In the genomic region with DNA sequence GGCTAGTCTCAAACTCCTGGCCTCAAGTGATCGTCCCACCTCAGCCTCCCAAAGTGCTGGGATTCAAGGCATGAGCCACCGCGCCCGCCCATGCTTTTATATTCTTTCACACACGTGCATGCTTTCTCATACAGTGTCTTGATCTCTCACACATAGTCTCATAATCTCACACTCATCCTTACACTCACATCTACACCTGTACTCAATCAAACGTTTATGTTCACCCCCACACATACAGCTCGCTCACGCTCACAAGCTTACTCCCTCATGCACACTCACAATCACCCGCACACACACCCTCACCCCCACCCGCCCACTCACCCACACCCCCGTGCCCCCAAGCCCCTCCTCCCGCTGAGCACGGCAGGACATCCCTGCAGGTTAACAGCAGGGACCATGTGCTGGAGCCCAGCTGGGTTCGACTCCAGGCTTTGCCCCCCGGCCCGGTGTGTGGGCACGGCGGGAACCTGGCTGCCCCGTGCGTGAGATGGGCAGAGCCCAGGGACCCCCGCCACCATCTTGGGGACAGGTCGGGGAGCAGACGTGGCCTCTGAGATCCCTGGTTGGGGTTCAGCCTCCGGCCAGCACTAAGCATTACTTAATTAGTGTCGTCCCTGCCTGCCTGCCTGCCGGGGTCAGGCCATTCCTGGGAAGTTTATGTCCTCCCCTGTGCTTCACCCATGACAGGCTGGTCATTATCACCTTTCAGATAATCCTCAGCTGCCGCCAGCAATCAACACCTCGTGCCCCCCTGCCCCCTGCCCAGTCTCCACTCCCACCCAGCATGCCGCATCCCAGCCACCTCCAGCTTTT, we compare ENCODE assay signal across 18 cellular contexts. TPM values are rescaled to one million over a fixed set of nuclear protein-coding genes. Genes with fewer than 3 reads are reported as not detected.
DNase-seq lines count a peak whose midpoint lies in the region; ATAC-seq, FAIRE-seq and TF ChIP-seq lines count a peak whose summit lies in the region.
"Had no signal": no experiment of that assay in that cellular context is flagged by ENCODE, and none has a peak within 500 bp of the region (broad histone marks: within the 10 kb centered on the region; RNA-seq: fewer than 3 reads in every experiment).

No MANE protein-coding gene starts in this region.

- DNase-seq in D341Med (ENCODE audit: low spot score) (peak; percentile 34), NCI-H146 (lab: John Stamatoyannopoulos, UW) (peak; percentile 55), Right ventricle myocardium superior (no peak), endothelial cell (ENCODE audit: low spot score) (no peak), HTR-8/SVneo (ENCODE audit: insufficient read length, low spot score) (no peak), H54 (ENCODE audit: insufficient read length, low spot score) (no peak), ecto neural progenitor cell (ENCODE audit: low spot score) (no peak)
- DNase-seq: activated CD4-positive, alpha-beta T cell treated with anti-CD3 and anti-CD28 coated beads for 48 hours; NCI-H524 treated with DMSO at 0.1 percent for 48 hours; SIG-M5; sigmoid colon had no signal

- peaks cover 19% of the 10 kb centered on the region for H3K4me1 Mint-ChIP-seq in nephron
- no peaks in the 10 kb centered on the region for H3K4me1 Mint-ChIP-seq in endothelial cell (ENCODE audit: unreplicated experiment)

- H3K4me3 Mint-ChIP-seq in nephron (peak overlapping the region in 2 of 3 experiments; percentile 3 to 6), endothelial cell (ENCODE audit: unreplicated experiment) (no peak overlapping the region)
- H3K4me3 Mint-ChIP-seq: activated naive CD8-positive, alpha-beta T cell; activated T-helper 1 cell treated with anti-CD3 and anti-CD28 coated beads, Interleukin-12 subunit alpha, Interleukin-12 subunit beta, Interleukin-2, Interleukin-4 antibody, amounts not matched to agents 30 ng/mL and 10 ng/mL and 1 ng/mL, durations not matched to agents 14 hours and 24 hours and 36 hours had no signal

- TF ChIP-seq CTCF in nephron (IDR thresholded peaks at IDR 0.05; ENCODE audit: unreplicated experiment in 3 of 3) (no peak), endothelial cell (IDR thresholded peaks at IDR 0.05; ENCODE audit: unreplicated experiment) (no peak)

- FAIRE-seq in HTR-8/SVneo (lab: Jason Lieb, UNC) (no peak), H54 (lab: Jason Lieb, UNC) (no peak)
- FAIRE-seq: astrocyte had no signal

- H3K27me3 Mint-ChIP-seq in nephron (ENCODE audit: low read depth) (peaks cover 15% of the 10 kb centered on the region), endothelial cell (ENCODE audit: unreplicated experiment) (no peaks in the 10 kb centered on the region)

- no peaks in the 10 kb centered on the region for H3K9me3 Mint-ChIP-seq in nephron
- no peaks in the 10 kb centered on the region for H3K9me3 Mint-ChIP-seq in endothelial cell (ENCODE audit: unreplicated experiment)
- H3K9me3 Mint-ChIP-seq: activated T-helper 1 cell treated with anti-CD3 and anti-CD28 coated beads, Interleukin-12 subunit alpha, Interleukin-12 subunit beta, Interleukin-2, Interleukin-4 antibody, amounts not matched to agents 30 ng/mL and 10 ng/mL and 1 ng/mL, durations not matched to agents 14 hours and 24 hours and 36 hours had no signal

- intact Hi-C loops in Right ventricle myocardium superior (cut with DNase I), result no loop called here

- no peaks in the 10 kb centered on the region for H3K36me3 Mint-ChIP-seq in nephron (ENCODE audit: low read depth)
- H3K36me3 Mint-ChIP-seq in endothelial cell (ENCODE audit: low read depth, unreplicated experiment), result no peaks in the 10 kb centered on the region
- H3K36me3 Mint-ChIP-seq: activated naive CD8-positive, alpha-beta T cell had no signal

- ATAC-seq in Right ventricle myocardium superior (ENCODE audit: poor library complexity), result peak; percentile 59

- H3K27ac Mint-ChIP-seq in nephron (peak overlapping the region; percentile 18 to 70 (median 26)), endothelial cell (ENCODE audit: unreplicated experiment) (no peak overlapping the region)
- H3K27ac Mint-ChIP-seq: activated naive CD8-positive, alpha-beta T cell; activated T-helper 1 cell treated with anti-CD3 and anti-CD28 coated beads, Interleukin-12 subunit alpha, Interleukin-12 subunit beta, Interleukin-2, Interleukin-4 antibody, amounts not matched to agents 30 ng/mL and 10 ng/mL and 1 ng/mL, durations not matched to agents 14 hours and 24 hours and 36 hours had no signal

- no peak for TF ChIP-seq POLR2A in H54 (IDR thresholded peaks at IDR 0.05; ENCODE audit: low read depth, low read length)

RNA-seq across cellular contexts. Expression of a gene that starts 11.4 kb away (rescaled TPM):
- 15.6 TPM for total RNA-seq in Right ventricle myocardium superior
- total RNA-seq in endothelial cell (ENCODE audit: unreplicated experiment), result 0.69 TPM
- total RNA-seq: activated T-helper 1 cell treated with anti-CD3 and anti-CD28 coated beads, Interleukin-12 subunit alpha, Interleukin-12 subunit beta, Interleukin-2, Interleukin-4 antibody, amounts not matched to agents 30 ng/mL and 10 ng/mL and 1 ng/mL, durations not matched to agents 14 hours and 24 hours and 36 hours; MCF 10A; sigmoid colon; T-helper 1 cell treated with Interleukin-12 subunit alpha and Interleukin-12 subunit beta and Interleukin-4 antibody, amounts not matched to agents 30 ng/mL and 1 ng/mL, for 36 hours; upper lobe of right lung had no signal

RNA-seq across cellular contexts. Expression of a gene that starts 19.8 kb away (rescaled TPM):
- 27.4 TPM for total RNA-seq in Right ventricle myocardium superior
- 3.6 TPM for total RNA-seq in endothelial cell (ENCODE audit: unreplicated experiment)
- total RNA-seq: activated T-helper 1 cell treated with anti-CD3 and anti-CD28 coated beads, Interleukin-12 subunit alpha, Interleukin-12 subunit beta, Interleukin-2, Interleukin-4 antibody, amounts not matched to agents 30 ng/mL and 10 ng/mL and 1 ng/mL, durations not matched to agents 14 hours and 24 hours and 36 hours; MCF 10A; T-helper 1 cell treated with Interleukin-12 subunit alpha and Interleukin-12 subunit beta and Interleukin-4 antibody, amounts not matched to agents 30 ng/mL and 1 ng/mL, for 36 hours had no signal

RNA-seq across cellular contexts. Expression of a gene that starts 37.3 kb away (rescaled TPM):
- 2.6 TPM for total RNA-seq in Right ventricle myocardium superior
- 0.95 TPM for total RNA-seq in endothelial cell (ENCODE audit: unreplicated experiment)

RNA-seq across cellular contexts. Expression of a gene that starts 40.5 kb away (rescaled TPM):
- total RNA-seq in Right ventricle myocardium superior, result 2.9 TPM
- total RNA-seq in endothelial cell (ENCODE audit: unreplicated experiment), result 37.7 TPM

RNA-seq across cellular contexts. Expression of a gene that starts 49.1 kb away (rescaled TPM):
- 4.7 TPM for total RNA-seq in Right ventricle myocardium superior
- 8.7 TPM for total RNA-seq in endothelial cell (ENCODE audit: unreplicated experiment)

Comparison
In these comparisons a context has a peak if more than half of its experiments do, and no peak if none do; other contexts are left out.
1. DNase-seq: peak in D341Med (single experiment) and NCI-H146 (single experiment); none in Right ventricle myocardium superior (single experiment), endothelial cell (single experiment), HTR-8/SVneo (single experiment), H54 (single experiment) and ecto neural progenitor cell (single experiment).